ENCODE assay signal across 8 cellular contexts in genomic region chr1:219927298-219927955, GRCh38. TPM values are rescaled to one million over a fixed set of nuclear protein-coding genes. Genes with fewer than 3 reads are reported as not detected.
DNase-seq lines count a peak whose midpoint lies in the region; ATAC-seq, FAIRE-seq and TF ChIP-seq lines count a peak whose summit lies in the region.

No MANE protein-coding gene starts in this region.

- no peak for FAIRE-seq in K562 (lab: Jason Lieb, UNC)

- no TSS peak for BruUV-seq in K562 (replicated peaks; lab: Mats Ljungman, UMichigan)

- in situ Hi-C loops in K562 (cut with MboI) = no loop called here

- H3K36me3 Mint-ChIP-seq in stimulated activated naive CD8-positive, alpha-beta T cell treated with anti-CD3 and anti-CD28 coated beads, Interleukin-15, Interleukin-2, amounts not matched to agents 100 ng/mL and 50 ng/mL, for 24 hours (ENCODE audit: low read depth) = no peaks in the 10 kb centered on the region
- H3K36me3 Mint-ChIP-seq in HFFc6 (ENCODE audit: low read depth) = no peaks in the 10 kb centered on the region

- intact Hi-C loops in K562 (cut with micrococcal nuclease) (loop anchor here (2.0 to 5.0 kb wide), 3 partner anchors 21 to 165 kb away; partner anchors contain the start of gene IARS2), aorta (cut with DNase I) (no loop called here)

- WGBS in K562 (ENCODE audit: insufficient coverage, low coverage, missing lambda C conversion rate) = 25% methylated on average over 27 of the region's 31 CpGs
- 23 to 57% methylated on average over 13 to 31 of the region's 31 CpGs for WGBS in aorta, 2 donors

- H3K27me3 Mint-ChIP-seq in stimulated activated naive CD8-positive, alpha-beta T cell treated with anti-CD3 and anti-CD28 coated beads, Interleukin-15, Interleukin-2, amounts not matched to agents 100 ng/mL and 50 ng/mL, for 24 hours = peaks cover 58% of the 10 kb centered on the region
- H3K27me3 Mint-ChIP-seq in HFFc6 (ENCODE audit: insufficient read depth) = peaks cover 1% of the 10 kb centered on the region; the same call in 1 of the 2 replicates

- no peak for DNase-seq in stimulated activated naive CD8-positive, alpha-beta T cell treated with anti-CD3 and anti-CD28 coated beads, Interleukin-15, Interleukin-2, amounts not matched to agents 100 U/mL and 50 U/mL, for 24 hours
- DNase-seq in K562 (ENCODE audit: extremely low read depth in 1 of 4, low spot score in 3 of 4) (peak in 2 of 4 experiments; percentile 32 to 54), aorta (no peak), SK-N-DZ (ENCODE audit: low spot score) (no peak), HFFc6 (no peak)

- H3K27ac ChIP-seq in K562 (ENCODE audit: extremely low read depth, low read depth, low read length) (peak overlapping the region; percentile 57; the same call in 2 of the 3 replicates), muscle layer of duodenum (ENCODE audit: low read length) (peak overlapping the region; percentile 31), aorta (ENCODE audit: low read depth in 1 of 2, low read length in 2 of 2) (no peak overlapping the region)

- CTCF ChIA-PET in K562 (lab: Yijun Ruan, JAX; ENCODE audit: low intra/inter-chr PET ratio) = no interaction called here

- H3K4me1 ChIP-seq in K562 (replicated peaks in 1 of 2; ENCODE audit: control insufficient read depth in 2 of 2, insufficient read depth in 2 of 2, low read length in 2 of 2) (peaks cover 25 to 29% of the 10 kb centered on the region in 2 experiments; a peak in 4 of 5 replicates), muscle layer of duodenum (ENCODE audit: control insufficient read depth in 1 of 2, insufficient read depth in 2 of 2, low read length in 2 of 2) (peaks cover 0 to 14% of the 10 kb centered on the region in 2 donors), aorta (ENCODE audit: control insufficient read depth in 1 of 2, insufficient read depth in 2 of 2, low read length in 2 of 2) (no peaks in the 10 kb centered on the region)

- H3K4me1 Mint-ChIP-seq in stimulated activated naive CD8-positive, alpha-beta T cell treated with anti-CD3 and anti-CD28 coated beads, Interleukin-15, Interleukin-2, amounts not matched to agents 100 ng/mL and 50 ng/mL, for 24 hours (ENCODE audit: low read depth) = peaks cover 9% of the 10 kb centered on the region
- no peaks in the 10 kb centered on the region for H3K4me1 Mint-ChIP-seq in HFFc6 (ENCODE audit: low read depth)

- ATAC-seq in stimulated activated naive CD8-positive, alpha-beta T cell treated with anti-CD3 and anti-CD28 coated beads, Interleukin-15, Interleukin-2, amounts not matched to agents 100 U/mL and 50 U/mL, for 24 hours = no peak
- ATAC-seq in K562 (peak; percentile 32), aorta (ENCODE audit: low FRiP score) (peak; percentile 36), HG02981 (IDR thresholded peaks at IDR 0.05; ENCODE audit: unreplicated experiment) (no peak)

- H3K9me3 Mint-ChIP-seq in stimulated activated naive CD8-positive, alpha-beta T cell treated with anti-CD3 and anti-CD28 coated beads, Interleukin-15, Interleukin-2, amounts not matched to agents 100 ng/mL and 50 ng/mL, for 24 hours = no peaks in the 10 kb centered on the region
- H3K9me3 Mint-ChIP-seq in HFFc6 = peaks cover 21% of the 10 kb centered on the region

- H3K4me2 ChIP-seq in K562 (ENCODE audit: insufficient read depth, low read length) = peak overlapping the region; percentile 86

- peak overlapping the region; percentile 79 to 89 for H3K9ac ChIP-seq in K562 (ENCODE audit: insufficient read depth in 1 of 2, low read depth in 2 of 2, low read length in 2 of 2)

- TF ChIP-seq POLR2A in K562 (conservative IDR thresholded peaks at IDR 0.05) = no peak

- H3K36me3 ChIP-seq in K562 (ENCODE audit: control insufficient read depth, insufficient read depth, low read length) (peaks cover 28% of the 10 kb centered on the region), muscle layer of duodenum (ENCODE audit: control insufficient read depth in 1 of 2, insufficient read depth in 2 of 2, low read length in 2 of 2) (no peaks in the 10 kb centered on the region), aorta (ENCODE audit: control insufficient read depth in 1 of 2, insufficient read depth in 2 of 2, low read length in 1 of 2) (no peaks in the 10 kb centered on the region)

- TF ChIP-seq EP300 in K562 (IDR thresholded peaks at IDR 0.05; ENCODE audit: low read length) = no peak

- peaks cover 50% of the 10 kb centered on the region for H3K79me2 ChIP-seq in K562 (ENCODE audit: control insufficient read depth, insufficient read depth, low read length)

- POLR2A ChIA-PET in K562 (lab: Yijun Ruan, JAX) = interaction anchor here (0.9 to 3.9 kb wide), 5 partner anchors 11 to 115 kb away, joined by 3 to 21 read pairs (median 8); no protein-coding TSS in a partner anchor

- no peak overlapping the region for H3K27ac Mint-ChIP-seq in stimulated activated naive CD8-positive, alpha-beta T cell treated with anti-CD3 and anti-CD28 coated beads, Interleukin-15, Interleukin-2, amounts not matched to agents 100 ng/mL and 50 ng/mL, for 24 hours
- H3K27ac Mint-ChIP-seq in HFFc6 = no peak overlapping the region

- no peaks in the 10 kb centered on the region for H4K20me1 ChIP-seq in K562 (replicated peaks; ENCODE audit: control insufficient read depth, insufficient read depth, low read length)

- H3K9me1 ChIP-seq in K562 (ENCODE audit: control insufficient read depth, insufficient read depth, low read length) = peaks cover 2% of the 10 kb centered on the region

- TF ChIP-seq CTCF in K562 (IDR thresholded peaks at IDR 0.05 in 2 of 3, conservative IDR thresholded peaks at IDR 0.05 in 1 of 3; ENCODE audit: insufficient read depth in 2 of 3, low read depth in 1 of 3, low read length in 3 of 3) = no peak
- no peak for TF ChIP-seq CTCF in HFFc6 (IDR thresholded peaks at IDR 0.05)

- H3K27me3 ChIP-seq in K562 (ENCODE audit: control insufficient read depth in 2 of 2, insufficient read depth in 2 of 2, low read length in 2 of 2) (no peaks in the 10 kb centered on the region), muscle layer of duodenum (ENCODE audit: low read depth, low read length) (no peaks in the 10 kb centered on the region), aorta (ENCODE audit: control insufficient read depth in 1 of 2, insufficient read depth in 2 of 2, low read length in 1 of 2) (no peaks in the 10 kb centered on the region)

- H3K9me3 ChIP-seq in K562 (replicated peaks; ENCODE audit: control insufficient read depth, insufficient read depth, low read depth, low read length) (no peaks in the 10 kb centered on the region), muscle layer of duodenum (ENCODE audit: control insufficient read depth in 1 of 2, low read length in 2 of 2) (no peaks in the 10 kb centered on the region), aorta (ENCODE audit: control insufficient read depth, low read length) (no peaks in the 10 kb centered on the region)

- H3K4me3 ChIP-seq in K562 = peak overlapping the region; percentile 66
- peak overlapping the region in 1 of 2 donors; percentile 74 for H3K4me3 ChIP-seq in muscle layer of duodenum (ENCODE audit: low read depth in 1 of 2, low read length in 2 of 2)
- H3K4me3 ChIP-seq in aorta (ENCODE audit: low read length in 2 of 2) = peak overlapping the region in 1 of 2 donors; percentile 3

- peak overlapping the region; percentile 88 for H2AFZ ChIP-seq in K562 (ENCODE audit: low read depth, low read length)

- peak overlapping the region; percentile 45 for H3K4me3 Mint-ChIP-seq in stimulated activated naive CD8-positive, alpha-beta T cell treated with anti-CD3 and anti-CD28 coated beads, Interleukin-15, Interleukin-2, amounts not matched to agents 100 ng/mL and 50 ng/mL, for 24 hours
- H3K4me3 Mint-ChIP-seq in HFFc6 = no peak overlapping the region

- TF ChIP-seq RAD21 in K562 (CRISPR knock-in tag; conservative IDR thresholded peaks at IDR 0.05 in 1 of 2, IDR thresholded peaks at IDR 0.05 in 1 of 2) = no peak

TF ChIP-seq in K562, 482 proteins besides CTCF, POLR2A, EP300 and RAD21 (continues in another document):
- TF ChIP-seq KDM1A (IDR thresholded peaks at IDR 0.05) (0 out of 4 replicates have a peak, but pooled peaks of 1 of the 2 experiments have one; percentile 12), HMG20B (CRISPR knock-in tag; IDR thresholded peaks at IDR 0.05) (no peak), TCF3 (CRISPR knock-in tag; IDR thresholded peaks at IDR 0.05) (no peak), CEBPG (CRISPR knock-in tag; IDR thresholded peaks at IDR 0.05) (peak; percentile 54; the same call in 1 of the 2 replicates), CEBPG (tag; conservative IDR thresholded peaks at IDR 0.05 in 1 of 2, IDR thresholded peaks at IDR 0.05 in 1 of 2) (peak in 1 of 2 experiments; percentile 41; a peak in 1 of 4 replicates)

RNA-seq across cellular contexts. Expression of gene SLC30A10, which starts 0.9 kb away (rescaled TPM):
- total RNA-seq in K562 (2011; cell fraction: chromatin; rRNA removed; ENCODE audit: low replicate concordance) = 24.4 and 39.4 TPM in 2 replicates
- total RNA-seq in K562 (2011; cell fraction: nucleolus; rRNA removed) = 18.3 and 27.1 TPM in 2 replicates
- total RNA-seq in K562 (2011; cell fraction: nucleoplasm; rRNA removed) = 29.8 and 32.1 TPM in 2 replicates
- total RNA-seq in K562 (2014; rRNA removed) (5.9 and 7.4 TPM in 2 replicates), K562 (2014; rRNA removed; fragmentation: Illumina TruSeq; extraction: Trizol) (7.1 and 8.1 TPM in 2 replicates), K562 (2015; rRNA removed; fragmentation: Illumina TruSeq; extraction: Trizol) (3.5 and 3.9 TPM in 2 replicates), K562 (2021) (8.8 and 9.4 TPM in 2 replicates), aorta (not detected)
- polyA plus RNA-seq in K562 (2011; rRNA removed) (8.9 and 11.3 TPM in 2 replicates), K562 (2014; fragmentation: Illumina TruSeq; extraction: Trizol) (8.0 and 8.4 TPM in 2 replicates), K562 (2014; fragmentation: Nextera tagmentation; extraction: Ambion mirVana) (1 to 10 TPM; 2.6 to 3.8 TPM), K562 (2014; rRNA removed) (9.5 and 10.5 TPM in 2 replicates), aorta (under 1 TPM in 1 of 2 donors, not detected in 1; 0.25 TPM)
- polyA plus RNA-seq in K562 (2011; cell fraction: cytosol; rRNA removed) = 4.9 and 8.9 TPM in 2 replicates
- polyA plus RNA-seq in K562 (2011; cell fraction: nucleus; rRNA removed) = 18.4 and 35.5 TPM in 2 replicates
- polyA plus RNA-seq in K562 (2012) = 3.2 and 5.9 TPM in 2 replicates
- polyA minus RNA-seq in K562 (2011; rRNA and poly(A)+ RNA removed) = 6.9 and 7.9 TPM in 2 replicates
- 3.4 and 5.9 TPM in 2 replicates for polyA minus RNA-seq in K562 (2011; cell fraction: cytosol; rRNA and poly(A)+ RNA removed)
- polyA minus RNA-seq in K562 (2011; cell fraction: nucleus; rRNA and poly(A)+ RNA removed) = 6.9 and 9.4 TPM in 2 replicates
- not detected in 2 replicates for polyA plus RNA-seq in SK-N-DZ (2014; cell fraction: cytosol; rRNA removed)
- polyA plus RNA-seq in SK-N-DZ (2014; cell fraction: nucleus; rRNA removed) = 0.06 and 0.24 TPM in 2 replicates
- total RNA-seq in HFFc6 (2021; fragmentation: NEBNext Ultra II Directional; extraction: Animal tissue kit (Norgen Biotek cat#: 25700)) = not detected

Comparison
In these comparisons a context has a peak if more than half of its experiments do, and no peak if none do; other contexts are left out.
1. ATAC-seq: peak in K562 (single experiment) and aorta (single experiment); none in stimulated activated naive CD8-positive, alpha-beta T cell treated with anti-CD3 and anti-CD28 coated beads, Interleukin-15, Interleukin-2, amounts not matched to agents 100 U/mL and 50 U/mL, for 24 hours (single experiment) and HG02981 (single experiment).
2. H3K27ac ChIP-seq: peak in K562 (single experiment) and muscle layer of duodenum (single experiment); none in aorta (0 of 2).
3. RNA of gene SLC30A10, which starts 0.9 kb away (total RNA-seq): 3.5 to 39.4 TPM in K562; not detected in aorta and not detected in HFFc6; every median in the first group is over 4 times any median in the second.